ENCODE assay signal across 19 cellular contexts in genomic region chr5:168307925-168308584, GRCh38. TPM values are rescaled to one million over a fixed set of nuclear protein-coding genes. Genes with fewer than 3 reads are reported as not detected.
DNase-seq lines count a peak whose midpoint lies in the region; ATAC-seq, FAIRE-seq and TF ChIP-seq lines count a peak whose summit lies in the region.
"Had no signal": no experiment of that assay in that cellular context is flagged by ENCODE, and none has a peak within 500 bp of the region (broad histone marks: within the 10 kb centered on the region; RNA-seq: fewer than 3 reads in every experiment).

No MANE protein-coding gene starts in this region.

- ATAC-seq in A549 (no peak), HG02852 (IDR thresholded peaks at IDR 0.05; ENCODE audit: unreplicated experiment) (peak; percentile 50)
- ATAC-seq: CD8-positive, alpha-beta T cell; GM23338 had no signal

- no peaks in the 10 kb centered on the region for H3K36me3 ChIP-seq in kidney (ENCODE audit: control insufficient read depth in 1 of 2, insufficient read depth in 2 of 2, low read length in 2 of 2)
- H3K36me3 ChIP-seq in neuronal stem cell (replicated peaks in 1 of 2; ENCODE audit: control insufficient read depth in 2 of 2, insufficient read depth in 2 of 2, low read length in 2 of 2) = no peaks in the 10 kb centered on the region
- H3K36me3 ChIP-seq in CD8-positive, alpha-beta memory T cell (ENCODE audit: insufficient read depth, low read length) = no peaks in the 10 kb centered on the region
- no peaks in the 10 kb centered on the region for H3K36me3 ChIP-seq in H7 (replicated peaks; ENCODE audit: control insufficient read depth, insufficient read depth, low read length)
- H3K36me3 ChIP-seq: BLaER1 had no signal

- H2AK5ac ChIP-seq in neuronal stem cell (ENCODE audit: low read depth, low read length) = no peak overlapping the region

- H3K27me3 ChIP-seq in neuronal stem cell (ENCODE audit: control insufficient read depth in 3 of 3, insufficient read depth in 3 of 3, low read depth in 1 of 3, low read length in 3 of 3) = peaks cover 0 to 3% (median 0%) of the 10 kb centered on the region in 3 experiments
- no peaks in the 10 kb centered on the region for H3K27me3 ChIP-seq in CD8-positive, alpha-beta memory T cell (ENCODE audit: insufficient read depth, low read length, poor library complexity, severe bottlenecking)
- H3K27me3 ChIP-seq in H7 (ENCODE audit: control insufficient read depth, insufficient read depth, low read length) = peaks cover 6% of the 10 kb centered on the region; the same call in 1 of the 2 replicates
- H3K27me3 ChIP-seq: BLaER1 had no signal

- H3K4me2 ChIP-seq in A549 (peak overlapping the region; percentile 47), neuronal stem cell (ENCODE audit: insufficient read depth, low read length, poor library complexity, severe bottlenecking) (no peak overlapping the region)
- H3K4me2 ChIP-seq: BLaER1, GM23338 had no signal

- H2BK15ac ChIP-seq in neuronal stem cell (ENCODE audit: low read length) = no peak overlapping the region

- no peak overlapping the region for H2BK12ac ChIP-seq in neuronal stem cell (ENCODE audit: low read length)

- no peaks in the 10 kb centered on the region for H3K9me3 ChIP-seq in A549
- no peaks in the 10 kb centered on the region for H3K9me3 ChIP-seq in kidney (ENCODE audit: control insufficient read depth in 1 of 2, low read length in 2 of 2)
- no peaks in the 10 kb centered on the region for H3K9me3 ChIP-seq in neuronal stem cell (replicated peaks in 1 of 2; ENCODE audit: control insufficient read depth in 2 of 2, insufficient read depth in 1 of 2, low read depth in 1 of 2, low read length in 2 of 2)
- H3K9me3 ChIP-seq in CD8-positive, alpha-beta memory T cell (ENCODE audit: low read length) = no peaks in the 10 kb centered on the region
- H3K9me3 ChIP-seq: BLaER1 had no signal

- H3K9ac ChIP-seq in kidney (ENCODE audit: low read length in 2 of 2) (no peak overlapping the region), neuronal stem cell (ENCODE audit: low read depth, low read length, poor library complexity) (peak overlapping the region; percentile 21)
- H3K9ac ChIP-seq: BLaER1 had no signal

- peak overlapping the region; percentile 91 to 92 for H3K27ac ChIP-seq in A549
- peak overlapping the region; percentile 39 to 65 for H3K27ac ChIP-seq in kidney (ENCODE audit: low read depth in 2 of 2, low read length in 2 of 2)
- H3K27ac ChIP-seq in neuronal stem cell (replicated peaks; ENCODE audit: low read length) = no peak overlapping the region
- H3K27ac ChIP-seq in CD8-positive, alpha-beta memory T cell (ENCODE audit: low read depth, low read length) = no peak overlapping the region
- H3K27ac ChIP-seq: BLaER1 had no signal

- H3K4me3 Mint-ChIP-seq in CD8-positive, alpha-beta memory T cell = no peak overlapping the region
- H3K4me3 Mint-ChIP-seq: CD8-positive, alpha-beta T cell; GM23338 had no signal

- no peak overlapping the region for H3K14ac ChIP-seq in neuronal stem cell (ENCODE audit: low read length)

- no peak for DNase-seq in A549 (ENCODE audit: low read depth in 1 of 2, low spot score in 1 of 2)
- no peak for DNase-seq in kidney
- no peak for DNase-seq in neuronal stem cell (ENCODE audit: low spot score)
- no peak for DNase-seq in DMS53 treated with DMSO at 0.1 percent for 48 hours (lab: John Stamatoyannopoulos, UW; ENCODE audit: unreplicated experiment)
- no peak for DNase-seq in CD8-positive, alpha-beta memory T cell
- no peak for DNase-seq in T-helper 2 cell
- DNase-seq in H7 = no peak
- DNase-seq: 8988T; CD8-positive, alpha-beta T cell; EL; NCI-H187; NCI-H446; NCI-H69; NK-92 treated with Interleukin-12 subunit alpha and Interleukin-12 subunit beta, amount 100 ng/mL, for 24 hours; SIG-M5 had no signal

- POLR2A ChIA-PET in A549 (lab: Yijun Ruan, JAX) = no interaction called here
- POLR2A ChIA-PET in CD8-positive, alpha-beta memory T cell (lab: Charles Lee) = interaction anchor here (0.7 kb wide), 1 partner anchor 101 kb away, joined by 5 read pairs; no protein-coding TSS in a partner anchor

- no peak overlapping the region for H2BK120ac ChIP-seq in neuronal stem cell (ENCODE audit: low read depth, low read length)

- no peak for FAIRE-seq in A549 (lab: Jason Lieb, UNC)
- FAIRE-seq in kidney (lab: Jason Lieb, UNC) = no peak

- no peak overlapping the region for H3K27ac Mint-ChIP-seq in CD8-positive, alpha-beta memory T cell
- H3K27ac Mint-ChIP-seq: CD8-positive, alpha-beta T cell; GM23338 had no signal

- H3K4me1 ChIP-seq in A549 (peaks cover 96% of the 10 kb centered on the region), kidney (ENCODE audit: control insufficient read depth in 1 of 2, insufficient read depth in 1 of 2, low read depth in 1 of 2, low read length in 2 of 2) (peaks cover 39 to 66% of the 10 kb centered on the region in 2 donors), neuronal stem cell (ENCODE audit: control insufficient read depth in 2 of 2, insufficient read depth in 1 of 2, low read depth in 1 of 2, low read length in 2 of 2) (peaks cover 0 to 1% of the 10 kb centered on the region in 2 donors)
- H3K4me1 ChIP-seq in CD8-positive, alpha-beta memory T cell (ENCODE audit: insufficient read depth, low read length) = no peaks in the 10 kb centered on the region
- H3K4me1 ChIP-seq: BLaER1 had no signal

- no peak for TF ChIP-seq POLR2A in A549 (IDR thresholded peaks at IDR 0.05; ENCODE audit: low read length)

- no peaks in the 10 kb centered on the region for H3K36me3 Mint-ChIP-seq in CD8-positive, alpha-beta memory T cell
- H3K36me3 Mint-ChIP-seq: CD8-positive, alpha-beta T cell had no signal

- no peak overlapping the region for H3K4ac ChIP-seq in neuronal stem cell (ENCODE audit: low read length)

- CTCF ChIA-PET in A549 (lab: Yijun Ruan, JAX) = interaction anchor here (1.2 to 22.9 kb wide), 2 partner anchors 9 to 15 kb away, joined by 3 to 256 read pairs; partner anchors contain the start of gene WWC1
- CTCF ChIA-PET in CD8-positive, alpha-beta memory T cell (lab: Charles Lee) = no interaction called here

- H3K4me3 ChIP-seq in A549 = no peak overlapping the region
- no peak overlapping the region for H3K4me3 ChIP-seq in kidney (ENCODE audit: low read length in 2 of 2)
- no peak overlapping the region for H3K4me3 ChIP-seq in neuronal stem cell (ENCODE audit: low read length in 2 of 2)
- H3K4me3 ChIP-seq in CD8-positive, alpha-beta memory T cell (ENCODE audit: low read length) = no peak overlapping the region
- H3K4me3 ChIP-seq in H7 (ENCODE audit: insufficient read depth, low read depth, low read length) = no peak overlapping the region
- H3K4me3 ChIP-seq: BLaER1, GM23338 had no signal

- peaks cover 2% of the 10 kb centered on the region for H3K79me1 ChIP-seq in neuronal stem cell (ENCODE audit: low read depth, low read length)

- WGBS in A549 (ENCODE audit: missing lambda C conversion rate) = 68% methylated on average over 4 of the region's 4 CpGs
- no CpG with 5 or more reads among the region's 4 CpGs for WGBS in neuronal stem cell (ENCODE audit: extremely low coverage in 2 of 2, insufficient read length in 2 of 2, insufficient replicate concordance in 1 of 2), 2 donors

- no peak overlapping the region for H2BK5ac ChIP-seq in neuronal stem cell (ENCODE audit: low read length)

- H4K91ac ChIP-seq in neuronal stem cell (ENCODE audit: low read depth, low read length, poor library complexity) = no peak overlapping the region

- no peaks in the 10 kb centered on the region for H3K4me1 Mint-ChIP-seq in CD8-positive, alpha-beta memory T cell

- no peaks in the 10 kb centered on the region for H3K9me3 Mint-ChIP-seq in CD8-positive, alpha-beta memory T cell
- H3K9me3 Mint-ChIP-seq: CD8-positive, alpha-beta T cell; GM23338 had no signal

- intact Hi-C loops in kidney (cut with DNase I) = no loop called here

- peaks cover 8 to 10% of the 10 kb centered on the region in 2 donors for H3K27me3 Mint-ChIP-seq in CD8-positive, alpha-beta memory T cell

- no peak for TF ChIP-seq CTCF in A549 (IDR thresholded peaks at IDR 0.05)
- TF ChIP-seq CTCF in kidney (IDR thresholded peaks at IDR 0.05; ENCODE audit: borderline replicate concordance, extremely low read depth, insufficient read depth) = no peak

- H2AFZ ChIP-seq in neuronal stem cell (ENCODE audit: low read length) = no peak overlapping the region
- H2AFZ ChIP-seq: GM23338 had no signal

- no peak for TF ChIP-seq RAD21 in A549 (conservative IDR thresholded peaks at IDR 0.05 in 1 of 2, IDR thresholded peaks at IDR 0.05 in 1 of 2)

- no peak for TF ChIP-seq EP300 in A549 (IDR thresholded peaks at IDR 0.05)

- peak overlapping the region; percentile 43 for H4K8ac ChIP-seq in neuronal stem cell (ENCODE audit: low read depth, low read length)

- H3K18ac ChIP-seq in neuronal stem cell (ENCODE audit: low read length) = peak overlapping the region; percentile 28

- no peak overlapping the region for H3K23ac ChIP-seq in neuronal stem cell (ENCODE audit: low read depth, low read length, poor library complexity)

TF ChIP-seq in A549, 52 proteins besides CTCF, POLR2A, EP300 and RAD21:
- no peak for TF ChIP-seq CHD2 (IDR thresholded peaks at IDR 0.05; ENCODE audit: low read length, partially characterized antibody)
- no peak for TF ChIP-seq MAFK (IDR thresholded peaks at IDR 0.05; ENCODE audit: partially characterized antibody)
- TF ChIP-seq, protein P1, sequence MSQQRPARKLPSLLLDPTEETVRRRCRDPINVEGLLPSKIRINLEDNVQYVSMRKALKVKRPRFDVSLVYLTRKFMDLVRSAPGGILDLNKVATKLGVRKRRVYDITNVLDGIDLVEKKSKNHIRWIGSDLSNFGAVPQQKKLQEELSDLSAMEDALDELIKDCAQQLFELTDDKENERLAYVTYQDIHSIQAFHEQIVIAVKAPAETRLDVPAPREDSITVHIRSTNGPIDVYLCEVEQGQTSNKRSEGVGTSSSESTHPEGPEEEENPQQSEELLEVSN (IDR thresholded peaks at IDR 0.05; ENCODE audit: borderline replicate concordance, low read depth) = no peak
- TF ChIP-seq POLR2AphosphoS2 (conservative IDR thresholded peaks at IDR 0.05; ENCODE audit: low read length) = no peak
- TF ChIP-seq NR3C1 (IDR thresholded peaks at IDR 0.05) = no peak
- TF ChIP-seq NFE2L2 (conservative IDR thresholded peaks at IDR 0.05; ENCODE audit: low read length) = no peak

RNA-seq across cellular contexts. Expression of gene WWC1, which starts 16.6 kb away (rescaled TPM):
- polyA plus RNA-seq in A549 (2011; rRNA removed) (75.0 and 98.1 TPM in 2 replicates), A549 (2017; fragmentation: RNase III; extraction: RNeasy Plus Mini Kit Qiagen cat#74134 plus additional on column Dnase treatment) (88.5 to 113 TPM (median 92.2 TPM) in 3 replicates), kidney (ENCODE audit: insufficient read depth, low read depth, low replicate concordance) (74.4 TPM)
- polyA plus RNA-seq in A549 (2012; cell fraction: cytosol; rRNA removed) = 52.9 and 53.5 TPM in 2 replicates
- 45.0 and 53.1 TPM in 2 replicates for polyA plus RNA-seq in A549 (2012; cell fraction: nucleus; rRNA removed)
- polyA minus RNA-seq in A549 (2011; rRNA and poly(A)+ RNA removed) = 107 and 125 TPM in 2 replicates
- 174 TPM for total RNA-seq in kidney
- 11.4 TPM for polyA plus RNA-seq in neuronal stem cell (2013, experiment 1 of 2)
- polyA plus RNA-seq in neuronal stem cell (2013, experiment 2 of 2) = 12.7 TPM
- 1 to 10 TPM in 1 of 2 experiments, under 1 TPM in 1; 0.77 to 1.8 TPM for total RNA-seq in CD8-positive, alpha-beta memory T cell
- polyA plus RNA-seq in CD8-positive, alpha-beta memory T cell = 0.52 TPM
- total RNA-seq in H7 (2014; rRNA removed; shearing (Covaris generic)) = 11.8 and 15.5 TPM in 2 replicates
- total RNA-seq: CD8-positive, alpha-beta T cell; OCI-LY7 had no signal

Comparison
In these comparisons a context has a peak if more than half of its experiments do, and no peak if none do; other contexts are left out.
1. H3K27ac ChIP-seq: peak in A549 (2 of 2) and kidney (2 of 2); none in neuronal stem cell (single experiment) and CD8-positive, alpha-beta memory T cell (single experiment).
2. RNA of gene WWC1, which starts 16.6 kb away (total RNA-seq): 174 TPM in kidney (single experiment); 11.8 to 15.5 TPM in H7 and 0.77 to 1.8 TPM in CD8-positive, alpha-beta memory T cell; every median in the first group is over 10 times any median in the second.